16 cellular contexts compared by ENCODE assay signal in the genomic region with DNA sequence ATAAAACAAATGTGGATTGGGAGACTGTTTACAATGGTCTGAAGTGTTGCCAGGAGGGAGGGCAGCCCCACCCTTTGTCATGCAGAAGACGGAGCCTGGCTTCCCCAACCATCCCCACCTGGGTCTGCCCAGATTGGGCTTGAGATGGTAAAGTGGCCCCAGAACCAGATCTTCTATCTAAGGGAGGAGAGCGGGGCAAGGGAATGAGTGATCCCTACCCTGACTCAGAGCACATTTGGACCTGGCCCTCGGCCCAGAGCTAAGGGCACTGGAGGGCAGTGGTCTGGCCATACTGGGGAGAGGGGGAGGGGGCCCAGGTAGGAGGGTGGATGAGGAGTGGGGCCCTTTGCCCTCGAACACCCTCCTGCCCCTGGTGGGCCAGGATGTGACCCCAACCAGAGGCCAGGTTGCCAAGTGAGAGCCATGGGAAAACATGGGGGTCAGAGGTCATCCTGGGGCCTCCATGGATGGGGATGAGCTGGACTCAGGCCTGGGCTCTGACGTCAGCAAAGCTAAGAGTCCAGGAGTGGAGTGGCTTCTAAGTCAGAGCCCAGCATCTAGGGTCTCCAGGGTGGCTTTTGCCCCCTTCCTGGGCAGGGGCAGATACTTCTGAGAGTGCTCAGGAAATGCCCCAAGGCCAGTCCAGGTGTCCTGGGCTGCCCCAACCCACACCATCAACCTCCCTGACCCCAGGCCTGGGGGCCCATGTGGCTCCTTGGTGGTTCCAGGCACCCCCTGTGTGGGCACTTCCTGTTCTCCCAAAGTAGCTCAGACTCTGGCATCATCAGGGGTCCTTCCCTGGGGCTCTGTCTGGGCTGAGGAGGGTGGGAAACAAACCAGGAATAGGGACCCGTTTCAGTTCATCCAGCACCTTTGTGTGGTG. TPM values are rescaled to one million over a fixed set of nuclear protein-coding genes. Genes with fewer than 3 reads are reported as not detected.
DNase-seq lines count a peak whose midpoint lies in the region; ATAC-seq, FAIRE-seq and TF ChIP-seq lines count a peak whose summit lies in the region.
"Had no signal": no experiment of that assay in that cellular context is flagged by ENCODE, and none has a peak within 500 bp of the region (broad histone marks: within the 10 kb centered on the region; RNA-seq: fewer than 3 reads in every experiment).

No MANE protein-coding gene starts in this region.

- intact Hi-C loops in pancreas (cut with DNase I) = no loop called here

- H3K9ac ChIP-seq in HUES48 (ENCODE audit: low read depth, low read length) (no peak overlapping the region; the same call in 1 of the 2 replicates), endodermal cell (ENCODE audit: extremely low read depth, low read length, poor library complexity, severe bottlenecking) (no peak overlapping the region)

- peaks cover 19% of the 10 kb centered on the region for H3K36me3 Mint-ChIP-seq in endodermal cell (ENCODE audit: low read depth)

- H3K27ac ChIP-seq in HUES48 (ENCODE audit: low read depth, low read length) = peak overlapping the region; percentile 84
- H3K27ac ChIP-seq in endodermal cell (ENCODE audit: low read depth, low read length) = no peak overlapping the region
- peak overlapping the region; percentile 83 to 94 (median 86) for H3K27ac ChIP-seq in pancreas
- H3K27ac ChIP-seq: thoracic aorta had no signal

- FAIRE-seq in pancreas (lab: Jason Lieb, UNC) = no peak

- H3K4me1 Mint-ChIP-seq in endodermal cell = peaks cover 43% of the 10 kb centered on the region

- peaks cover 8% of the 10 kb centered on the region; the same call in 1 of the 2 replicates for H3K36me3 ChIP-seq in HUES48 (ENCODE audit: control insufficient read depth, insufficient read depth, low read length)
- H3K36me3 ChIP-seq in endodermal cell (ENCODE audit: control insufficient read depth, insufficient read depth, low read length) = peaks cover 23% of the 10 kb centered on the region
- H3K36me3 ChIP-seq in pancreas = no peaks in the 10 kb centered on the region
- no peaks in the 10 kb centered on the region for H3K36me3 ChIP-seq in BE2C
- H3K36me3 ChIP-seq: HAP-1, thoracic aorta had no signal

- H3K4me1 ChIP-seq in HUES48 (ENCODE audit: control insufficient read depth, insufficient read depth, low read length) (peaks cover 32% of the 10 kb centered on the region), endodermal cell (ENCODE audit: control insufficient read depth, insufficient read depth, low read length) (peaks cover 3% of the 10 kb centered on the region), pancreas (peaks cover 28 to 32% (median 28%) of the 10 kb centered on the region in 3 donors), BE2C (no peaks in the 10 kb centered on the region)
- H3K4me1 ChIP-seq: HAP-1 had no signal

- H3K27me3 ChIP-seq in HUES48 (ENCODE audit: control insufficient read depth, insufficient read depth, low read length) = no peaks in the 10 kb centered on the region
- no peaks in the 10 kb centered on the region for H3K27me3 ChIP-seq in endodermal cell (ENCODE audit: control insufficient read depth, insufficient read depth, low read length, poor library complexity, severe bottlenecking)
- no peaks in the 10 kb centered on the region for H3K27me3 ChIP-seq in pancreas
- no peaks in the 10 kb centered on the region for H3K27me3 ChIP-seq in BE2C

- peak; percentile 26 to 55 (median 39) for ATAC-seq in pancreas
- ATAC-seq in GM19455 (IDR thresholded peaks at IDR 0.05; ENCODE audit: unreplicated experiment) = no peak
- ATAC-seq: activated T-cell treated with anti-CD3 and anti-CD28 coated beads, Interleukin-2, amount 50 U/mL, for 72 hours had no signal

- H3K9me3 ChIP-seq in HUES48 (ENCODE audit: control insufficient read depth, insufficient read depth, low read length) (no peaks in the 10 kb centered on the region), endodermal cell (ENCODE audit: control insufficient read depth, low read length) (no peaks in the 10 kb centered on the region), pancreas (no peaks in the 10 kb centered on the region), BE2C (no peaks in the 10 kb centered on the region)
- H3K9me3 ChIP-seq: HAP-1, thoracic aorta had no signal

- 83 to 88% methylated on average over 3 to 6 of the region's 6 CpGs for WGBS in endodermal cell (ENCODE audit: insufficient coverage in 1 of 2, insufficient read length in 1 of 2), 2 experiments
- WGBS in pancreas, 2 donors = 22 to 23% methylated on average over 5 to 6 of the region's 6 CpGs

- peak overlapping the region; percentile 87 for H3K27ac Mint-ChIP-seq in endodermal cell
- H3K27ac Mint-ChIP-seq: activated T-cell treated with anti-CD3 and anti-CD28 coated beads, Interleukin-2, amount 50 U/mL, for 72 hours had no signal

- H3K27me3 Mint-ChIP-seq in endodermal cell (ENCODE audit: insufficient read depth) = no peaks in the 10 kb centered on the region

- H3K9me3 Mint-ChIP-seq in endodermal cell = no peaks in the 10 kb centered on the region
- H3K9me3 Mint-ChIP-seq: activated T-cell treated with anti-CD3 and anti-CD28 coated beads, Interleukin-2, amount 50 U/mL, for 72 hours had no signal

- DNase-seq in endodermal cell = peak; percentile 82
- DNase-seq in pancreas = peak in 4 of 6 donors; percentile 38 to 79 (median 65)
- DNase-seq in BE2C = no peak
- DNase-seq in central memory CD4-positive, alpha-beta T cell = no peak
- DNase-seq: activated CD4-positive, alpha-beta T cell treated with anti-CD3 and anti-CD28 coated beads for 48 hours; activated T-cell treated with anti-CD3 and anti-CD28 coated beads, Interleukin-2, amount 50 U/mL, for 72 hours; C1 segment of cervical spinal cord; EL; NCI-H510A treated with DMSO at 0.1 percent for 48 hours had no signal

- H3K4me3 ChIP-seq in HUES48 (ENCODE audit: low read depth, low read length) (peak overlapping the region; percentile 7; the same call in 1 of the 2 replicates), endodermal cell (ENCODE audit: low read length) (no peak overlapping the region), pancreas (no peak overlapping the region), BE2C (ENCODE audit: low read depth, low read length) (no peak overlapping the region)
- H3K4me3 ChIP-seq: HAP-1, thoracic aorta had no signal

- TF ChIP-seq CTCF in endodermal cell (conservative IDR thresholded peaks at IDR 0.05) = no peak
- TF ChIP-seq CTCF in pancreas (IDR thresholded peaks at IDR 0.05) = no peak
- no peak for TF ChIP-seq CTCF in BE2C (IDR thresholded peaks at IDR 0.05; ENCODE audit: low read depth, low read length)

- no peak overlapping the region for H3K4me3 Mint-ChIP-seq in endodermal cell
- H3K4me3 Mint-ChIP-seq: activated T-cell treated with anti-CD3 and anti-CD28 coated beads, Interleukin-2, amount 50 U/mL, for 72 hours had no signal

RNA-seq across cellular contexts. Expression of a gene that starts 1.6 kb away (rescaled TPM):
- total RNA-seq in endodermal cell (100 to 1,000 TPM in 1 of 2 donors, 10 to 100 TPM in 1; 76.0 to 660 TPM), pancreas (100 to 1,000 TPM in 1 of 6 donors, 10 to 100 TPM in 4, 1 to 10 TPM in 1; 4.1 to 146 (median 55.9) TPM)
- 184 TPM for polyA plus RNA-seq in endodermal cell (2013, experiment 1 of 2)
- 274 TPM for polyA plus RNA-seq in endodermal cell (2013, experiment 2 of 2)
- polyA plus RNA-seq in pancreas = 10 to 100 TPM in 1 of 2 donors, 1 to 10 TPM in 1; 8.4 to 57.6 TPM
- not detected for polyA plus RNA-seq in BE2C (2012; ENCODE audit: insufficient read depth, insufficient read length, low read depth)
- total RNA-seq: activated T-cell treated with anti-CD3 and anti-CD28 coated beads, Interleukin-2, amount 50 U/mL, for 72 hours; dermis microvascular lymphatic vessel endothelial cell; HT1080; T-helper 1 cell treated with Interleukin-12 subunit alpha and Interleukin-12 subunit beta and Interleukin-4 antibody, amounts not matched to agents 30 ng/mL and 1 ng/mL, for 36 hours; thoracic aorta had no signal

RNA-seq across cellular contexts. Expression of a gene that starts 8.4 kb away (rescaled TPM):
- 100 to 1,000 TPM; 194 to 232 TPM for total RNA-seq in endodermal cell
- 34.7 TPM for polyA plus RNA-seq in endodermal cell (2013, experiment 1 of 2)
- polyA plus RNA-seq in endodermal cell (2013, experiment 2 of 2) = 38.8 TPM
- 100 to 1,000 TPM in 1 of 6 donors, 10 to 100 TPM in 5; 56.3 to 124 (median 76.4) TPM for total RNA-seq in pancreas
- polyA plus RNA-seq in pancreas = 100 to 1,000 TPM in 1 of 2 donors, 10 to 100 TPM in 1; 88.9 to 185 TPM
- 0.59 TPM for polyA plus RNA-seq in BE2C (2012; ENCODE audit: insufficient read depth, insufficient read length, low read depth)

RNA-seq across cellular contexts. Expression of a gene that starts 33.5 kb away (rescaled TPM):
- 100 to 1,000 TPM in 1 of 2 donors, 10 to 100 TPM in 1; 94.5 to 101 TPM for total RNA-seq in endodermal cell
- 74.6 TPM for polyA plus RNA-seq in endodermal cell (2013, experiment 1 of 2)
- 71.4 TPM for polyA plus RNA-seq in endodermal cell (2013, experiment 2 of 2)
- 10 to 100 TPM; 21.3 to 38.4 (median 30.5) TPM for total RNA-seq in pancreas
- polyA plus RNA-seq in pancreas = 10 to 100 TPM; 69.2 to 88.9 TPM
- 223 TPM for polyA plus RNA-seq in BE2C (2012; ENCODE audit: insufficient read depth, insufficient read length, low read depth)

RNA-seq across cellular contexts. Expression of a gene that starts 50.4 kb away (rescaled TPM):
- total RNA-seq in endodermal cell = 100 to 1,000 TPM; 272 to 938 TPM
- 318 TPM for polyA plus RNA-seq in endodermal cell (2013, experiment 1 of 2)
- polyA plus RNA-seq in endodermal cell (2013, experiment 2 of 2) = 376 TPM
- total RNA-seq in pancreas = 10 to 100 TPM in 1 of 6 donors, under 1 TPM in 1, not detected in 4; 0.09 to 16.3 TPM
- polyA plus RNA-seq in pancreas = 1 to 10 TPM in 1 of 2 donors, under 1 TPM in 1; 0.07 to 1.4 TPM
- polyA plus RNA-seq in BE2C (2012; ENCODE audit: insufficient read depth, insufficient read length, low read depth) = not detected
- total RNA-seq: activated T-cell treated with anti-CD3 and anti-CD28 coated beads, Interleukin-2, amount 50 U/mL, for 72 hours; dermis microvascular lymphatic vessel endothelial cell; HT1080; T-helper 1 cell treated with Interleukin-12 subunit alpha and Interleukin-12 subunit beta and Interleukin-4 antibody, amounts not matched to agents 30 ng/mL and 1 ng/mL, for 36 hours had no signal

Comparison
In these comparisons a context has a peak if more than half of its experiments do, and no peak if none do; other contexts are left out.
1. DNase-seq: peak in endodermal cell (single experiment) and pancreas (4 of 6); none in BE2C (single experiment) and central memory CD4-positive, alpha-beta T cell (single experiment).